ENCODE assay signal across 1 cellular context in the genomic region with DNA sequence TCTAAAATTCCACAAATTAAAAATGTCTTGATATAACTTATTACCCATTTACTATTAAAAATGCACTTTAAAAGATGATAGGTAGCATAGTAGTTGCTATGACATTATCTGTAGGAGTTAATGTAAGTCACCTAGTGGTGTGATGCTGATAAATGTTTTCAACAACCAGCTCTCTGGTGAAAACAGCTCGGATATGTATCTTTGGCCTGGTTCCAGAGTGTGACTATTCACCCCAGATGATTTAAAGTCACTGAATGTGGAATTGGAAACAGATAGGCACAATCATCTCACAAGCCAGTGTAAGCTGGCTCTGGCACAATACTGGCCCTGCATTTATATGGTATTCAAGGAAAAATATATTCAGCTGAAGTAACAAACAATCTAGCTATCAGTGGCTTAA.
A peak's percentile ranks its signal among the peaks of the same experiment; 100 is the strongest.
TF ChIP-seq lines count a peak whose summit lies in the region.

No MANE protein-coding gene starts in this region.

TF ChIP-seq in K562, 482 proteins besides CTCF, POLR2A, EP300 and RAD21 (continued from another document):
- TF ChIP-seq ZBTB5 (IDR thresholded peaks at IDR 0.05) (no peak), ZBTB2 (IDR thresholded peaks at IDR 0.05) (no peak), MEIS2 (IDR thresholded peaks at IDR 0.05; ENCODE audit: partially characterized antibody) (peak; percentile 88), ID3 (CRISPR knock-in tag; IDR thresholded peaks at IDR 0.05) (no peak), ID3 (tag; IDR thresholded peaks at IDR 0.05) (no peak), RFX7 (CRISPR knock-in tag; IDR thresholded peaks at IDR 0.05) (no peak), PKNOX1 (IDR thresholded peaks at IDR 0.05) (peak; percentile 66), CHD4 (IDR thresholded peaks at IDR 0.05; ENCODE audit: insufficient read depth, insufficient replicate concordance, low read depth, low read length, poor library complexity, severe bottlenecking) (no peak), JUN (IDR thresholded peaks at IDR 0.05; ENCODE audit: borderline replicate concordance, low read depth, low read length) (no peak), JUN (CRISPR knock-in tag; IDR thresholded peaks at IDR 0.05; ENCODE audit: borderline replicate concordance) (no peak), NR3C1 (CRISPR knock-in tag; IDR thresholded peaks at IDR 0.05) (no peak), ATF7 (IDR thresholded peaks at IDR 0.05) (0 out of 2 replicates have a peak, but pooled peaks have one; percentile 12), PURB (CRISPR knock-in tag; IDR thresholded peaks at IDR 0.05; ENCODE audit: low read depth) (no peak), JUND (IDR thresholded peaks at IDR 0.05; ENCODE audit: borderline replicate concordance, low read depth, low read length) (peak; percentile 51; the same call in 1 of the 2 replicates), JUND (tag; IDR thresholded peaks at IDR 0.05; ENCODE audit: borderline replicate concordance, low read depth, low read length) (no peak; the same call in 2 of the 3 replicates), ZNF507 (tag; conservative IDR thresholded peaks at IDR 0.05) (no peak), GTF2A2 (tag; IDR thresholded peaks at IDR 0.05) (no peak), PCBP2 (IDR thresholded peaks at IDR 0.05; ENCODE audit: low read depth, low read length, poor library complexity, severe bottlenecking) (no peak), ZNF695 (CRISPR knock-in tag; IDR thresholded peaks at IDR 0.05) (no peak), ZNF644 (tag; IDR thresholded peaks at IDR 0.05; ENCODE audit: low read depth) (no peak), TBL1XR1 (IDR thresholded peaks at IDR 0.05; ENCODE audit: low read length in 2 of 2) (no peak), NEUROD1 (IDR thresholded peaks at IDR 0.05; ENCODE audit: borderline replicate concordance, low read depth, low read length, partially characterized antibody) (no peak), EHMT2 (IDR thresholded peaks at IDR 0.05) (no peak), ELF2 (CRISPR knock-in tag; IDR thresholded peaks at IDR 0.05) (no peak), ATF6 (CRISPR knock-in tag; IDR thresholded peaks at IDR 0.05) (no peak), ELF4 (CRISPR knock-in tag; IDR thresholded peaks at IDR 0.05) (no peak), ZNF609 (CRISPR knock-in tag; IDR thresholded peaks at IDR 0.05; ENCODE audit: borderline replicate concordance) (no peak), POLR2B (IDR thresholded peaks at IDR 0.05; ENCODE audit: low read depth, partially characterized antibody) (no peak), BRF1 (IDR thresholded peaks at IDR 0.05; ENCODE audit: borderline replicate concordance, extremely low read depth, insufficient read length) (no peak), NFIC (IDR thresholded peaks at IDR 0.05) (peak; percentile 92)
- TF ChIP-seq, protein P1, sequence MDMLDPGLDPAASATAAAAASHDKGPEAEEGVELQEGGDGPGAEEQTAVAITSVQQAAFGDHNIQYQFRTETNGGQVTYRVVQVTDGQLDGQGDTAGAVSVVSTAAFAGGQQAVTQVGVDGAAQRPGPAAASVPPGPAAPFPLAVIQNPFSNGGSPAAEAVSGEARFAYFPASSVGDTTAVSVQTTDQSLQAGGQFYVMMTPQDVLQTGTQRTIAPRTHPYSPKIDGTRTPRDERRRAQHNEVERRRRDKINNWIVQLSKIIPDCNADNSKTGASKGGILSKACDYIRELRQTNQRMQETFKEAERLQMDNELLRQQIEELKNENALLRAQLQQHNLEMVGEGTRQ (CRISPR knock-in tag; IDR thresholded peaks at IDR 0.05) = no peak
- TF ChIP-seq, protein P2, sequence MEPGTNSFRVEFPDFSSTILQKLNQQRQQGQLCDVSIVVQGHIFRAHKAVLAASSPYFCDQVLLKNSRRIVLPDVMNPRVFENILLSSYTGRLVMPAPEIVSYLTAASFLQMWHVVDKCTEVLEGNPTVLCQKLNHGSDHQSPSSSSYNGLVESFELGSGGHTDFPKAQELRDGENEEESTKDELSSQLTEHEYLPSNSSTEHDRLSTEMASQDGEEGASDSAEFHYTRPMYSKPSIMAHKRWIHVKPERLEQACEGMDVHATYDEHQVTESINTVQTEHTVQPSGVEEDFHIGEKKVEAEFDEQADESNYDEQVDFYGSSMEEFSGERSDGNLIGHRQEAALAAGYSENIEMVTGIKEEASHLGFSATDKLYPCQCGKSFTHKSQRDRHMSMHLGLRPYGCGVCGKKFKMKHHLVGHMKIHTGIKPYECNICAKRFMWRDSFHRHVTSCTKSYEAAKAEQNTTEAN (CRISPR knock-in tag; IDR thresholded peaks at IDR 0.05) = no peak
- TF ChIP-seq, protein P3, sequence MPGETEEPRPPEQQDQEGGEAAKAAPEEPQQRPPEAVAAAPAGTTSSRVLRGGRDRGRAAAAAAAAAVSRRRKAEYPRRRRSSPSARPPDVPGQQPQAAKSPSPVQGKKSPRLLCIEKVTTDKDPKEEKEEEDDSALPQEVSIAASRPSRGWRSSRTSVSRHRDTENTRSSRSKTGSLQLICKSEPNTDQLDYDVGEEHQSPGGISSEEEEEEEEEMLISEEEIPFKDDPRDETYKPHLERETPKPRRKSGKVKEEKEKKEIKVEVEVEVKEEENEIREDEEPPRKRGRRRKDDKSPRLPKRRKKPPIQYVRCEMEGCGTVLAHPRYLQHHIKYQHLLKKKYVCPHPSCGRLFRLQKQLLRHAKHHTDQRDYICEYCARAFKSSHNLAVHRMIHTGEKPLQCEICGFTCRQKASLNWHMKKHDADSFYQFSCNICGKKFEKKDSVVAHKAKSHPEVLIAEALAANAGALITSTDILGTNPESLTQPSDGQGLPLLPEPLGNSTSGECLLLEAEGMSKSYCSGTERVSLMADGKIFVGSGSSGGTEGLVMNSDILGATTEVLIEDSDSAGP (CRISPR knock-in tag; IDR thresholded peaks at IDR 0.05) = no peak
- TF ChIP-seq, protein P4, sequence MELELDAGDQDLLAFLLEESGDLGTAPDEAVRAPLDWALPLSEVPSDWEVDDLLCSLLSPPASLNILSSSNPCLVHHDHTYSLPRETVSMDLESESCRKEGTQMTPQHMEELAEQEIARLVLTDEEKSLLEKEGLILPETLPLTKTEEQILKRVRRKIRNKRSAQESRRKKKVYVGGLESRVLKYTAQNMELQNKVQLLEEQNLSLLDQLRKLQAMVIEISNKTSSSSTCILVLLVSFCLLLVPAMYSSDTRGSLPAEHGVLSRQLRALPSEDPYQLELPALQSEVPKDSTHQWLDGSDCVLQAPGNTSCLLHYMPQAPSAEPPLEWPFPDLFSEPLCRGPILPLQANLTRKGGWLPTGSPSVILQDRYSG (tag; conservative IDR thresholded peaks at IDR 0.05; ENCODE audit: low read depth) = no peak
